ENCODE assay signal across 11 cellular contexts in the genomic region with DNA sequence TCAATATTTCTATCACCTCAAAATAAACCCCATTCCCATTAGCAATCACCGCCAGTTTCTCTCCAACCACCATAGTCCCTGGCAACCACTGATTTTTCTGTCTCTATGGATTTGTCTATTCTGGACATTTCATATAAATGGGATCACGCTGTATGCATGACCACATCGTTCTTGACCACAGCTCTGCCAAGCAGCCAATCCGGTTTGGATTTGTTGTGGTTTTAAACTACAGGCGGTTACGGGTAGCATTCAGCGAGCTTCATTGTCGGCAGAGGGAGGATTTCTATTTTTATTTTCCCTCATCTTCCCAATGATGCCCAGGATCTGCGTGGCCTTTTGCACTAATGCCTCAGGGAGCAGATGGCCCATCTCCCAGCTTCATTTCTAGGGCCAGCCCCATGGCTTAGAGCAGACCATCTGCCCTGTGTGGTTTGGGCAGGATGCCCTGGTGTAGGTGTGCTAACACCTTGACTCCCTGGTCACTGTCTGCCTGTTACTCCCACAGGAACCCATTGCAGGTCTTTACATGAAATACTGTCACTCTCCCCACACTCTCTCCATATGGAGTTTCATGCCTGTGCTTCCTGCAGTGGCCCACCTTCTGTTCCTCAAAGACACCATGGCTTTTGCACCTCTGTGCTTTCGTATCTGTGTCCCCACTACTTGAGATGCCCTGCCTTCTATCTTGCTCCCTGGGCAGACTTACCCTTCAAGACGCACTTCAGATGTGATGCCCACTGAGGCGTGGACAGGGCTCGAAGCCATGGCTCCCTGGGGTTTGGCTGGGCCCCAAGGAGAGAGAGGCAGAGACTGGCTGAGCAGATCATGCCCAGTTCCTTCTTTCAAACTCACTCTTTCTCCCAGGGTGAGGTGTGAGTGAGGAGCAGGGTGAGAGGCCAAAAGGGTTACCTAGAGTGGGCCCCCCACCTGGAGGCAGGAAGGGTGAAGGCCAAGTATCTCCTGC. TPM values are rescaled to one million over a fixed set of nuclear protein-coding genes. Genes with fewer than 3 reads are reported as not detected.
DNase-seq lines count a peak whose midpoint lies in the region; ATAC-seq, FAIRE-seq and TF ChIP-seq lines count a peak whose summit lies in the region.
"Had no signal": no experiment of that assay in that cellular context is flagged by ENCODE, and none has a peak within 500 bp of the region (broad histone marks: within the 10 kb centered on the region; RNA-seq: fewer than 3 reads in every experiment).

No MANE protein-coding gene starts in this region.

- TF ChIP-seq POLR2A in H54 (IDR thresholded peaks at IDR 0.05; ENCODE audit: low read depth, low read length): no peak

- peak; percentile 82 for DNase-seq in DMS 273 (lab: John Stamatoyannopoulos, UW; ENCODE audit: unreplicated experiment)
- DNase-seq in H54 (ENCODE audit: insufficient read length, low spot score): peak; percentile 78
- DNase-seq in SK-MEL-5 (ENCODE audit: low read depth, low spot score): peak; percentile 94
- peak; percentile 42 for DNase-seq in kidney tubule cell (ENCODE audit: low spot score)
- no peak for DNase-seq in GDM1 (lab: John Stamatoyannopoulos, UW)
- DNase-seq in retina: no peak
- DNase-seq in GM19238 (ENCODE audit: insufficient read length, low spot score): no peak
- DNase-seq: EL; naive thymus-derived CD4-positive, alpha-beta T cell; stimulated activated naive CD4-positive, alpha-beta T cell had no signal

- in situ Hi-C loops in SK-MEL-5 (cut with HindIII; ENCODE audit: low pct_unique_long_range_greater_than_20kb, low sequenced_read_pairs): loop anchor here (25.0 kb wide), 1 partner anchor 134 kb away; no protein-coding TSS in a partner anchor

- no peak for ATAC-seq in HG03460 (IDR thresholded peaks at IDR 0.05; ENCODE audit: unreplicated experiment)
- ATAC-seq: naive thymus-derived CD4-positive, alpha-beta T cell had no signal

- FAIRE-seq in H54 (lab: Jason Lieb, UNC): no peak

RNA-seq across cellular contexts. Expression of gene SDCBP2, which starts 26.1 kb away (rescaled TPM):
- total RNA-seq in SK-MEL-5 (2014; rRNA removed; shearing (Covaris generic)): 0.32 and 0.50 TPM in 2 replicates
- 0.19 and 0.69 TPM in 2 replicates for polyA plus RNA-seq in SK-MEL-5 (2015; cell fraction: cytosol; rRNA removed)
- 0.26 and 0.76 TPM in 2 replicates for polyA plus RNA-seq in SK-MEL-5 (2015; cell fraction: nucleus; rRNA removed)

RNA-seq across cellular contexts. Expression of gene SNPH, which starts 36.8 kb away (rescaled TPM):
- total RNA-seq in SK-MEL-5 (2014; rRNA removed; shearing (Covaris generic)): 9.4 and 10.7 TPM in 2 replicates
- polyA plus RNA-seq in SK-MEL-5 (2015; cell fraction: cytosol; rRNA removed): 13.2 and 15.7 TPM in 2 replicates
- 12.8 and 17.3 TPM in 2 replicates for polyA plus RNA-seq in SK-MEL-5 (2015; cell fraction: nucleus; rRNA removed)

Comparison
In these comparisons a context has a peak if more than half of its experiments do, and no peak if none do; other contexts are left out.
1. DNase-seq: peak in DMS 273 (single experiment), H54 (single experiment), SK-MEL-5 (single experiment) and kidney tubule cell (single experiment); none in GDM1 (single experiment), retina (single experiment) and GM19238 (single experiment).